8 cellular contexts compared by ENCODE assay signal in the genomic region with DNA sequence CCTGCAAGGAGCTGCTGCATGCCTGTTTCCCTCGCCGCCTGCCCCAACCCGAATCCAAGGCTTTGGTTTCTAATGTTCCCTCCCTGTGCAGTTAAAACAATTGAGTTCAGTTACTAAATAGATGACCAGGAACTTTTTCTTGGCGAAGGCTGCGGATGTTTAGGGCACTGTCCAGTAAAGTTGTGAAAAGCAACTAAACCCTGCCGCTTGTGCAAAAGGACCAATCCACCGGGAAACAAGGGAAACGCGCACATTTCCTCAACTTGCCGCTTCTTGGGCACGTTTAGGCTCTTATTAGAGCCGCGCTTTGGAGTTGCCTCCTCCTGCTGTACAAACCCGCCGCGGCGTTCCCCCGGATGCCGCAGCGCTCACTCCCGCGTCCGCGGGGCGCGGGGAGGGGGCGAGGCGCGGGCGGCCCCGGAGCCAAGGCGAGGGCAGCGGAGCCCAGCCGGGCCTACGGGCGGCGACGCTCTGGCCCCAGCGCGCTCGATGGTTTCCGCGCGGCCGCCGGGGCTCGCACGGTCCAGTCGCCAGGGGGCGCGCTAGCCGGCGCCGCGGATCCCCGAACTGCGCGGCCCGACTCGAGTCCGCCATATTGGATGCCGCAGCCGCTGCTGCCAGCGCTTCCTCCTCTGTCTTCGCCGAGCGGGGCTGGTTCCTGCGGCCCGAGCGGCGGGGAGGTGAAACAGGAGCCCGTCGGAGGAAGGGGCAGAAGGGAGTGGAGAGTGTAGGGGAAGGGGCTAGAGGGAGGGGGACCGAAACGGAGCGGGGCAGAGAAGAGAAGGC. TPM values are rescaled to one million over a fixed set of nuclear protein-coding genes. Genes with fewer than 3 reads are reported as not detected.
DNase-seq lines count a peak whose midpoint lies in the region; ATAC-seq and TF ChIP-seq lines count a peak whose summit lies in the region.

A gene with protein sequence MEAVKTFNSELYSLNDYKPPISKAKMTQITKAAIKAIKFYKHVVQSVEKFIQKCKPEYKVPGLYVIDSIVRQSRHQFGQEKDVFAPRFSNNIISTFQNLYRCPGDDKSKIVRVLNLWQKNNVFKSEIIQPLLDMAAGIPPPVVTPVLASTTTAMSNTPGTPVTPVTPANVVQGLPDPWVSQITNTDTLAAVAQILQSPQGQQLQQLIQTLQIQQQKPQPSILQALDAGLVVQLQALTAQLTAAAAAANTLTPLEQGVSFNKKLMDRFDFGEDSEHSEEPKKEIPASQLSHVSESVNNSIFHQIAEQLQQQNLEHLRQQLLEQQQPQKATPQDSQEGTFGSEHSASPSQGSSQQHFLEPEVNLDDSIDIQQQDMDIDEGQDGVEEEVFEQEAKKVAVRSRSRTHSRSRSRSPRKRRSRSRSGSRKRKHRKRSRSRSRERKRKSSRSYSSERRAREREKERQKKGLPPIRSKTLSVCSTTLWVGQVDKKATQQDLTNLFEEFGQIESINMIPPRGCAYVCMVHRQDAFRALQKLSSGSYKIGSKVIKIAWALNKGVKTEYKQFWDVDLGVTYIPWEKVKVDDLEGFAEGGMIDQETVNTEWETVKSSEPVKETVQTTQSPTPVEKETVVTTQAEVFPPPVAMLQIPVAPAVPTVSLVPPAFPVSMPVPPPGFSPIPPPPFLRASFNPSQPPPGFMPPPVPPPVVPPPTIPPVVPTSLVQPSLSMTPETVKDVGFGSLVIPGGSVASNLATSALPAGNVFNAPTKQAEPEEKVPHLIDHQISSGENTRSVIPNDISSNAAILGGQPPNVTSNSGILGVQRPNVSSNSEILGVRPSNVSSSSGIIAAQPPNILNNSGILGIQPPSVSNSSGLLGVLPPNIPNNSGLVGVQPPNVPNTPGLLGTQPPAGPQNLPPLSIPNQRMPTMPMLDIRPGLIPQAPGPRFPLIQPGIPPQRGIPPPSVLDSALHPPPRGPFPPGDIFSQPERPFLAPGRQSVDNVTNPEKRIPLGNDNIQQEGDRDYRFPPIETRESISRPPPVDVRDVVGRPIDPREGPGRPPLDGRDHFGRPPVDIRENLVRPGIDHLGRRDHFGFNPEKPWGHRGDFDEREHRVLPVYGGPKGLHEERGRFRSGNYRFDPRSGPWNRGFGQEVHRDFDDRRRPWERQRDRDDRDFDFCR (N-terminal part only) (plus strand): TSS at position 593 of the 786 bp plus-strand sequence. CDS start 485 bp downstream, outside the sequence.

- H3K4me3 ChIP-seq in adrenal gland (peak within 1 kb of the TSS; percentile 40 to 100 (median 92)), heart right ventricle (peak within 1 kb of the TSS; percentile 93 to 99 (median 98)), prostate gland (peak within 1 kb of the TSS; percentile 99 to 100)

- H3K27me3 ChIP-seq in adrenal gland (no peaks in the 10 kb centered on the region), heart right ventricle (no peaks in the 10 kb centered on the region), prostate gland (replicated peaks; ENCODE audit: insufficient read depth) (no peaks in the 10 kb centered on the region)

- TF ChIP-seq POLR2A in adrenal gland (IDR thresholded peaks at IDR 0.05) (peak; percentile 31 to 42), prostate gland (IDR thresholded peaks at IDR 0.05) (peak; percentile 39)

- DNase-seq in NAMALWA (ENCODE audit: low spot score) (peak; percentile 86), T-helper 1 cell (peak; percentile 66 to 84 (median 77)), adrenal gland (peak; percentile 72 to 86 (median 81)), heart right ventricle (peak; percentile 79 to 85), prostate gland (ENCODE audit: low spot score) (peak; percentile 67), ureter (ENCODE audit: low spot score) (peak; percentile 80)

- peaks cover 14 to 42% of the 10 kb centered on the region in 2 donors for H3K4me1 ChIP-seq in adrenal gland (replicated peaks in 1 of 2)
- peaks cover 5 to 49% (median 45%) of the 10 kb centered on the region in 9 donors for H3K4me1 ChIP-seq in heart right ventricle
- no peaks in the 10 kb centered on the region for H3K4me1 ChIP-seq in prostate gland (replicated peaks)

- intact Hi-C loops in adrenal gland (cut with DNase I) = loop anchor here (2.0 to 10.0 kb wide), 2 partner anchors 72 kb away; no protein-coding TSS in a partner anchor
- intact Hi-C loops in heart right ventricle (cut with DNase I) = loop anchor here in 9 of 10 donors (2.0 to 10.0 kb wide), 8 partner anchors 34 to 218 kb away; a partner anchor contains a TSS
- intact Hi-C loops in prostate gland (cut with DNase I) = loop anchor here (2.0 to 10.0 kb wide), 2 partner anchors 72 to 442 kb away; no protein-coding TSS in a partner anchor

- 0 to 1% (median 0%) methylated on average over 50 to 76 of the region's 76 CpGs for WGBS in adrenal gland, 4 donors
- WGBS in heart right ventricle, 2 donors = 0% methylated on average over 49 to 76 of the region's 76 CpGs
- WGBS in prostate gland = 1% methylated on average over 64 of the region's 76 CpGs

- H3K36me3 ChIP-seq in adrenal gland (replicated peaks in 1 of 2) (no peaks in the 10 kb centered on the region), heart right ventricle (no peaks in the 10 kb centered on the region), prostate gland (no peaks in the 10 kb centered on the region)

- H3K9me3 ChIP-seq in adrenal gland (replicated peaks in 1 of 3) (no peaks in the 10 kb centered on the region), heart right ventricle (no peaks in the 10 kb centered on the region), prostate gland (no peaks in the 10 kb centered on the region)

- TF ChIP-seq CTCF in GM12874 (IDR thresholded peaks at IDR 0.05; ENCODE audit: insufficient read depth, low read depth, low read length) = peak; percentile 92
- peak; percentile 13 to 97 (median 70) for TF ChIP-seq CTCF in adrenal gland (IDR thresholded peaks at IDR 0.05)
- peak; percentile 69 to 95 (median 86) for TF ChIP-seq CTCF in heart right ventricle (IDR thresholded peaks at IDR 0.05)
- TF ChIP-seq CTCF in prostate gland (IDR thresholded peaks at IDR 0.05) = peak; percentile 79 to 95 (median 92)

- ATAC-seq in HG02571 (IDR thresholded peaks at IDR 0.05; ENCODE audit: unreplicated experiment) = peak; percentile 81
- ATAC-seq in heart right ventricle = peak; percentile 75 to 94 (median 90)

- peak within 1 kb of the TSS; percentile 96 to 100 (median 99) for H3K27ac ChIP-seq in adrenal gland
- H3K27ac ChIP-seq in heart right ventricle = peak within 1 kb of the TSS; percentile 99 to 100 (median 100)
- H3K27ac ChIP-seq in prostate gland = peak within 1 kb of the TSS; percentile 100

RNA-seq across cellular contexts. Expression of the gene that starts here (rescaled TPM):
- total RNA-seq in adrenal gland (10 to 100 TPM; 25.6 to 41.5 (median 39.5) TPM), heart right ventricle (10 to 100 TPM; 43.0 to 96.1 (median 73.6) TPM), prostate gland (10 to 100 TPM; 42.0 to 53.5 TPM), ureter (73.3 TPM)
- polyA plus RNA-seq in adrenal gland (10 to 100 TPM; 13.9 to 31.0 (median 16.2) TPM), heart right ventricle (10 to 100 TPM in 1 of 2 donors, 1 to 10 TPM in 1; 6.7 to 13.6 TPM)

Comparison
In these comparisons a context has a peak if more than half of its experiments do, and no peak if none do; other contexts are left out.
1. Peak in every context shown above with its lines: DNase-seq, ATAC-seq, H3K4me3 ChIP-seq and H3K27ac ChIP-seq.